27 cellular contexts compared by ENCODE assay signal in the genomic region with DNA sequence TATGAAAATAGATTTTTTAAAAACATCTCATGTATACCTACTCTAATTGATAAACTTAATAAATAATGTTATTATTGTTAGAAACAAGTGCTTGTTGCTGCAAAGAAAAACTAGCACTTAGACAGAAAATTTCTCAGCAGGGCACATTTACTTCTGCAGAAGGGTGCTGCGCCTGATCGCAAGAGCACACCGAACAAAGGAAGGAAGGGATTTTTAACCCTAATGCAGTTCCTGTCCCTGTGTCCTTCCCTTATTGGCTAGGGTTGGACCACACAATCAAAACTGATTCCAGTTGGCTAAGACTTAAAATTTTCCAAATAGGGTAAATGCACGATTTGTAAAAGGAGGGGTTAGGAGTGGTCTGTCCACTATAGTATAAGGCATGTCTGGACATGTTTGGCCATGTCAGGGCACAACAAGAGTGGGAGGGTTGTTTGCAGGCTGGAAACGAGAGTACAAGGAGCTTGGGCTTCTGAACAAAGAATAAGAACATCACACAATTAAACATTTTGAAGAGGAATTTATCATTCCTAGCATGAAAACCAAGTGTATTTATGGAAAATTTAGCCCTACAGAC. TPM values are rescaled to one million over a fixed set of nuclear protein-coding genes. Genes with fewer than 3 reads are reported as not detected.
DNase-seq lines count a peak whose midpoint lies in the region; ATAC-seq and TF ChIP-seq lines count a peak whose summit lies in the region.
"Had no signal": no experiment of that assay in that cellular context is flagged by ENCODE, and none has a peak within 500 bp of the region (broad histone marks: within the 10 kb centered on the region; RNA-seq: fewer than 3 reads in every experiment).

No MANE protein-coding gene starts in this region.

- H3K36me3 ChIP-seq in SK-N-SH (replicated peaks in 1 of 2; ENCODE audit: control insufficient read depth in 1 of 2, insufficient read depth in 2 of 2, low read length in 1 of 2) (peaks cover 38 to 55% of the 10 kb centered on the region in 2 experiments), SJCRH30 (peaks cover 48% of the 10 kb centered on the region), rectal smooth muscle tissue (ENCODE audit: control insufficient read depth, insufficient read depth, low read length) (peaks cover 4% of the 10 kb centered on the region), tibial nerve (peaks cover 0 to 31% (median 0%) of the 10 kb centered on the region in 3 donors)

- ATAC-seq in SK-N-SH treated with all-trans-retinoic acid at 6 μM for 48 hours = no peak
- ATAC-seq: stimulated activated naive CD8-positive, alpha-beta T cell treated with anti-CD3 and anti-CD28 coated beads, Interleukin-15, Interleukin-2, amounts not matched to agents 100 U/mL and 50 U/mL, for 24 hours; T-helper 17 cell had no signal

- no peak overlapping the region for H3K4me2 ChIP-seq in SK-N-SH
- H3K4me2 ChIP-seq: KMS-11 had no signal

- peaks cover 17% of the 10 kb centered on the region for H3K9me3 ChIP-seq in SK-N-SH
- H3K9me3 ChIP-seq in SJCRH30 (replicated peaks) = peaks cover 14% of the 10 kb centered on the region
- peaks cover 0 to 16% (median 0%) of the 10 kb centered on the region in 4 donors for H3K9me3 ChIP-seq in tibial nerve
- H3K9me3 ChIP-seq: testis, vagina had no signal

- H3K27ac ChIP-seq in SK-N-SH (ENCODE audit: low read depth in 2 of 2, low read length in 1 of 2) (peak overlapping the region; percentile 39 to 84; a peak in 3 of 4 replicates), SJCRH30 (peak overlapping the region; percentile 98; the same call in 1 of the 2 replicates), rectal smooth muscle tissue (ENCODE audit: low read depth, low read length) (no peak overlapping the region), tibial nerve (no peak overlapping the region)
- H3K27ac ChIP-seq: 22Rv1, KMS-11, testis, vagina had no signal

- TF ChIP-seq EP300 in SK-N-SH (IDR thresholded peaks at IDR 0.05; ENCODE audit: borderline replicate concordance in 1 of 2, low read depth in 1 of 2, low read length in 1 of 2) = no peak
- no peak for TF ChIP-seq EP300 in tibial nerve (IDR thresholded peaks at IDR 0.05)

- TF ChIP-seq CTCF in SK-N-SH (IDR thresholded peaks at IDR 0.05) (no peak), tibial nerve (IDR thresholded peaks at IDR 0.05) (no peak)

- TF ChIP-seq POLR2A in erythroblast (IDR thresholded peaks at IDR 0.05; ENCODE audit: low read length) (no peak), tibial nerve (IDR thresholded peaks at IDR 0.05) (no peak)

- H3K79me2 ChIP-seq in SK-N-SH (ENCODE audit: insufficient read depth) = peaks cover 62% of the 10 kb centered on the region

- no peaks in the 10 kb centered on the region for H3K27me3 ChIP-seq in SK-N-SH (ENCODE audit: insufficient read depth)
- no peaks in the 10 kb centered on the region for H3K27me3 ChIP-seq in SJCRH30
- H3K27me3 ChIP-seq in rectal smooth muscle tissue (ENCODE audit: control insufficient read depth, insufficient read depth, low read length) = no peaks in the 10 kb centered on the region
- no peaks in the 10 kb centered on the region for H3K27me3 ChIP-seq in tibial nerve
- H3K27me3 ChIP-seq: testis, vagina had no signal

- H3K4me1 ChIP-seq in SK-N-SH (ENCODE audit: control insufficient read depth in 1 of 2, insufficient read depth in 2 of 2, low read depth in 1 of 2, low read length in 1 of 2) (peaks cover 6 to 15% of the 10 kb centered on the region in 2 experiments; a peak in 3 of 4 replicates), SJCRH30 (peaks cover 48% of the 10 kb centered on the region), rectal smooth muscle tissue (ENCODE audit: control insufficient read depth, insufficient read depth, low read length) (peaks cover 9% of the 10 kb centered on the region), tibial nerve (peaks cover 0 to 42% (median 13%) of the 10 kb centered on the region in 4 donors)
- H3K4me1 ChIP-seq: testis had no signal

- WGBS in SK-N-SH (ENCODE audit: low lambda C conversion rate) = over 99% methylated on average over 5 of the region's 5 CpGs
- 88% methylated on average over 5 of the region's 5 CpGs for WGBS in tibial nerve, 2 donors

- no peak for TF ChIP-seq RAD21 in SK-N-SH (IDR thresholded peaks at IDR 0.05; ENCODE audit: low read length)

- POLR2A ChIA-PET in SK-N-SH (lab: Yijun Ruan, JAX) = no interaction called here

- H3F3A ChIP-seq in SK-N-SH (replicated peaks; ENCODE audit: insufficient read depth) = peaks cover 34% of the 10 kb centered on the region

- CTCF ChIA-PET in SK-N-SH (lab: Yijun Ruan, JAX) = no interaction called here

- H3K9me2 ChIP-seq in SK-N-SH = no peaks in the 10 kb centered on the region

- H3K9ac ChIP-seq in SK-N-SH (no peak overlapping the region), rectal smooth muscle tissue (ENCODE audit: low read length) (no peak overlapping the region)
- H3K9ac ChIP-seq: KMS-11 had no signal

- H2AFZ ChIP-seq in SK-N-SH (ENCODE audit: low read depth) = no peak overlapping the region

- H3K4me3 ChIP-seq in SK-N-SH (ENCODE audit: low read depth in 2 of 2, low read length in 1 of 2) (peak overlapping the region in 1 of 2 experiments; percentile 9; a peak in 1 of 4 replicates), SJCRH30 (no peak overlapping the region), rectal smooth muscle tissue (ENCODE audit: low read length) (peak overlapping the region; percentile 16), tibial nerve (no peak overlapping the region)
- H3K4me3 ChIP-seq: SK-N-MC, testis, vagina had no signal

- DNase-seq in SK-N-SH (no peak), SJCRH30 (no peak), erythroblast (lab: John Stamatoyannopoulos, UW) (peak; percentile 25 to 31), NOMO-1 (lab: John Stamatoyannopoulos, UW; ENCODE audit: unreplicated experiment in 2 of 2) (no peak), tibial nerve (ENCODE audit: low spot score in 2 of 2) (no peak)
- DNase-seq in stimulated activated CD4-positive, alpha-beta T cell treated with anti-CD3 and anti-CD28 coated beads, Interleukin-1b, Interleukin-23, amount 100 ng/mL, for 48 hours = no peak
- DNase-seq: activated CD4-positive, alpha-beta T cell treated with anti-CD3 and anti-CD28 coated beads for 1 hour; activated effector memory CD4-positive, alpha-beta T cell treated with Interleukin-2 at 50 U/mL for 16 hours; activated naive CD8-positive, alpha-beta T cell treated with anti-CD3 and anti-CD28 coated beads, Interleukin-2, amount 10 ng/mL, durations not matched to agents 7 days and 5 days; Calu3; cerebellar nuclear complex; glutamatergic neuron; GOT3; kidney; NCI-H146; NCI-H446; NCI-H82; RPMI8226; stimulated activated naive CD8-positive, alpha-beta T cell treated with anti-CD3 and anti-CD28 coated beads, Interleukin-15, Interleukin-2, amounts not matched to agents 100 U/mL and 50 U/mL, for 24 hours; T-helper 17 cell; testis had no signal

- no peaks in the 10 kb centered on the region for H4K20me1 ChIP-seq in SK-N-SH (ENCODE audit: insufficient read depth)

TF ChIP-seq in SK-N-SH, 30 proteins besides CTCF, POLR2A, EP300 and RAD21 (continues in another document):
- TF ChIP-seq, protein P1, sequence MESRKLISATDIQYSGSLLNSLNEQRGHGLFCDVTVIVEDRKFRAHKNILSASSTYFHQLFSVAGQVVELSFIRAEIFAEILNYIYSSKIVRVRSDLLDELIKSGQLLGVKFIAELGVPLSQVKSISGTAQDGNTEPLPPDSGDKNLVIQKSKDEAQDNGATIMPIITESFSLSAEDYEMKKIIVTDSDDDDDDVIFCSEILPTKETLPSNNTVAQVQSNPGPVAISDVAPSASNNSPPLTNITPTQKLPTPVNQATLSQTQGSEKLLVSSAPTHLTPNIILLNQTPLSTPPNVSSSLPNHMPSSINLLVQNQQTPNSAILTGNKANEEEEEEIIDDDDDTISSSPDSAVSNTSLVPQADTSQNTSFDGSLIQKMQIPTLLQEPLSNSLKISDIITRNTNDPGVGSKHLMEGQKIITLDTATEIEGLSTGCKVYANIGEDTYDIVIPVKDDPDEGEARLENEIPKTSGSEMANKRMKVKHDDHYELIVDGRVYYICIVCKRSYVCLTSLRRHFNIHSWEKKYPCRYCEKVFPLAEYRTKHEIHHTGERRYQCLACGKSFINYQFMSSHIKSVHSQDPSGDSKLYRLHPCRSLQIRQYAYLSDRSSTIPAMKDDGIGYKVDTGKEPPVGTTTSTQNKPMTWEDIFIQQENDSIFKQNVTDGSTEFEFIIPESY (IDR thresholded peaks at IDR 0.05; ENCODE audit: borderline replicate concordance, low read depth) = no peak
- TF ChIP-seq TCF12 (IDR thresholded peaks at IDR 0.05) (no peak), CHD2 (IDR thresholded peaks at IDR 0.05; ENCODE audit: low read length, partially characterized antibody) (no peak), MEF2A (IDR thresholded peaks at IDR 0.05; ENCODE audit: borderline replicate concordance, low read depth) (no peak)

TF ChIP-seq in SK-N-SH treated with all-trans-retinoic acid at 6 μM for 48 hours, 23 proteins besides CTCF, POLR2A, EP300 and RAD21 (continues in another document):
- no peak for TF ChIP-seq ZNF565 (CRISPR knock-in tag; conservative IDR thresholded peaks at IDR 0.05; ENCODE audit: low read depth)
- no peak for TF ChIP-seq BACH2 (CRISPR knock-in tag; IDR thresholded peaks at IDR 0.05; ENCODE audit: borderline replicate concordance)
- no peak for TF ChIP-seq ZNF70 (CRISPR knock-in tag; IDR thresholded peaks at IDR 0.05)
- TF ChIP-seq GLIS3 (CRISPR knock-in tag; IDR thresholded peaks at IDR 0.05) = no peak
- TF ChIP-seq ESRRG (CRISPR knock-in tag; IDR thresholded peaks at IDR 0.05) = no peak
- TF ChIP-seq ZFP30 (CRISPR knock-in tag; IDR thresholded peaks at IDR 0.05) = no peak
- TF ChIP-seq TOX (CRISPR knock-in tag; IDR thresholded peaks at IDR 0.05; ENCODE audit: borderline replicate concordance) = no peak
- no peak for TF ChIP-seq ARNTL (CRISPR knock-in tag; IDR thresholded peaks at IDR 0.05; ENCODE audit: borderline replicate concordance, low read depth)
- TF ChIP-seq ISL1 (CRISPR knock-in tag; IDR thresholded peaks at IDR 0.05) = no peak
- TF ChIP-seq SNAI2 (CRISPR knock-in tag; IDR thresholded peaks at IDR 0.05) = no peak

RNA-seq across cellular contexts. Expression of a gene that starts 4.7 kb away (rescaled TPM):
- polyA plus RNA-seq in SK-N-SH (2012; rRNA removed) = 13.9 and 15.3 TPM in 2 replicates
- 20.6 and 26.3 TPM in 2 replicates for polyA plus RNA-seq in SK-N-SH (2012; cell fraction: cytosol; rRNA removed)
- polyA plus RNA-seq in SK-N-SH (2012; cell fraction: nucleus; rRNA removed) = 6.1 and 15.8 TPM in 2 replicates
- 32.0 and 32.6 TPM in 2 replicates for total RNA-seq in SJCRH30 (2014; rRNA removed; shearing (Covaris generic))
- total RNA-seq in tibial nerve = 10 to 100 TPM; 16.1 to 42.9 (median 18.3) TPM

RNA-seq across cellular contexts. Expression of a gene that starts 4.9 kb away (rescaled TPM):
- polyA plus RNA-seq in SK-N-SH (2012; rRNA removed) = 4.4 and 5.8 TPM in 2 replicates
- 6.7 and 8.2 TPM in 2 replicates for polyA plus RNA-seq in SK-N-SH (2012; cell fraction: cytosol; rRNA removed)
- 2.4 and 4.3 TPM in 2 replicates for polyA plus RNA-seq in SK-N-SH (2012; cell fraction: nucleus; rRNA removed)
- total RNA-seq in SJCRH30 (2014; rRNA removed; shearing (Covaris generic)) = 8.5 and 9.7 TPM in 2 replicates
- 10 to 100 TPM in 1 of 4 donors, 1 to 10 TPM in 3; 2.1 to 14.2 (median 7.7) TPM for total RNA-seq in tibial nerve

Comparison
In these comparisons a context has a peak if more than half of its experiments do, and no peak if none do; other contexts are left out.
1. DNase-seq: peak in erythroblast (2 of 2); none in SK-N-SH (single experiment), SJCRH30 (0 of 2), stimulated activated CD4-positive, alpha-beta T cell treated with anti-CD3 and anti-CD28 coated beads, Interleukin-1b, Interleukin-23, amount 100 ng/mL, for 48 hours (single experiment), NOMO-1 (0 of 2) and tibial nerve (0 of 2).
2. H3K27ac ChIP-seq: peak in SK-N-SH (2 of 2) and SJCRH30 (single experiment); none in rectal smooth muscle tissue (single experiment) and tibial nerve (0 of 4).